ENCODE assay signal across 8 cellular contexts in genomic region chr6:75204222-75204958, GRCh38. TPM values are rescaled to one million over a fixed set of nuclear protein-coding genes. Genes with fewer than 3 reads are reported as not detected.
DNase-seq lines count a peak whose midpoint lies in the region; ATAC-seq and TF ChIP-seq lines count a peak whose summit lies in the region.

No MANE protein-coding gene starts in this region.

- TF ChIP-seq EP300 in ovary (IDR thresholded peaks at IDR 0.05): peak; percentile 19

- TF ChIP-seq CTCF in ovary (IDR thresholded peaks at IDR 0.05): peak; percentile 66 to 88 (median 81)

- intact Hi-C loops in left cardiac atrium (cut with DNase I) (loop anchor here (5.0 to 10.0 kb wide), 7 partner anchors 110 to 1470 kb away; no protein-coding TSS in a partner anchor), ovary (cut with DNase I) (loop anchor here in 3 of 4 donors (5.0 to 10.0 kb wide), 6 partner anchors 110 to 1470 kb away; no protein-coding TSS in a partner anchor)

- H3K36me3 ChIP-seq in ovary: no peaks in the 10 kb centered on the region

- ATAC-seq in left cardiac atrium: peak; percentile 3 to 31
- ATAC-seq in GM18498 (IDR thresholded peaks at IDR 0.05; ENCODE audit: unreplicated experiment): no peak

- no peaks in the 10 kb centered on the region for H3K27me3 ChIP-seq in ovary

- H3K4me1 ChIP-seq in ovary (ENCODE audit: insufficient read depth): peaks cover 10% of the 10 kb centered on the region

- H3K27ac ChIP-seq in ovary: peak overlapping the region; percentile 93

- 1% methylated on average over 35 of the region's 35 CpGs for WGBS in ovary, 3 donors

- H3K9me3 ChIP-seq in ovary: no peaks in the 10 kb centered on the region

- no peak for TF ChIP-seq POLR2A in ovary (IDR thresholded peaks at IDR 0.05)

- DNase-seq in COLO829 (ENCODE audit: low spot score): peak; percentile 79
- DNase-seq in HEK293T (ENCODE audit: extremely low spot score): peak; percentile 73
- peak; percentile 4 for DNase-seq in NCI-H82 treated with DMSO at 0.1 percent for 48 hours (lab: John Stamatoyannopoulos, UW; ENCODE audit: unreplicated experiment)
- peak in 38 of 58 donors; percentile 10 to 80 (median 46) for DNase-seq in anterior cingulate cortex (lab: John Stamatoyannopoulos, UW)
- DNase-seq in left cardiac atrium: peak; percentile 80
- DNase-seq in ovary: peak; percentile 88 to 92 (median 90)
- DNase-seq in NAMALWA (ENCODE audit: low spot score): no peak

- POLR2A ChIA-PET in HEK293T (lab: Yijun Ruan, JAX): no interaction called here

- peak overlapping the region; percentile 57 for H3K4me3 ChIP-seq in ovary

- CTCF ChIA-PET in HEK293T (lab: Yijun Ruan, JAX): interaction anchor here (0.5 to 2.1 kb wide), 12 partner anchors 30 to 1466 kb away, joined by 3 to 8 read pairs (median 3); no protein-coding TSS in a partner anchor

TF ChIP-seq in HEK293T, 16 proteins besides CTCF, POLR2A, EP300 and RAD21:
- peak; percentile 88 for TF ChIP-seq ZNF384 (IDR thresholded peaks at IDR 0.05)
- TF ChIP-seq ARNT (IDR thresholded peaks at IDR 0.05): no peak
- 0 out of 2 replicates have a peak, but pooled peaks have one; percentile 12 for TF ChIP-seq L3MBTL2 (conservative IDR thresholded peaks at IDR 0.05)

RNA-seq across cellular contexts. Expression of gene COL12A1, which starts 1.5 kb away (rescaled TPM):
- total RNA-seq in left cardiac atrium (10 to 100 TPM; 23.2 to 33.6 TPM), ovary (100 to 1,000 TPM; 145 to 277 (median 194) TPM)
- 100 to 1,000 TPM; 134 to 165 TPM for polyA plus RNA-seq in ovary

RNA-seq across cellular contexts. Expression of gene COX7A2, which starts 39.2 kb away (rescaled TPM):
- total RNA-seq in left cardiac atrium (100 to 1,000 TPM; 689 to 799 TPM), ovary (100 to 1,000 TPM; 178 to 297 (median 202) TPM)
- 100 to 1,000 TPM; 316 to 377 TPM for polyA plus RNA-seq in ovary

Comparison
In these comparisons a context has a peak if more than half of its experiments do, and no peak if none do; other contexts are left out.
1. RNA of gene COL12A1, which starts 1.5 kb away (total RNA-seq): 145 to 277 TPM in ovary; 23.2 to 33.6 TPM in left cardiac atrium; every median in the first group is over 4 times any median in the second.